ENCODE assay signal across 1 cellular context in genomic region chr4:149498246-149498645, GRCh38.
TF ChIP-seq lines count a peak whose summit lies in the region.

No MANE protein-coding gene starts in this region.

TF ChIP-seq in GM23338, 12 proteins besides CTCF, POLR2A, EP300 and RAD21 (continued from another document):
- TF ChIP-seq, protein P1, sequence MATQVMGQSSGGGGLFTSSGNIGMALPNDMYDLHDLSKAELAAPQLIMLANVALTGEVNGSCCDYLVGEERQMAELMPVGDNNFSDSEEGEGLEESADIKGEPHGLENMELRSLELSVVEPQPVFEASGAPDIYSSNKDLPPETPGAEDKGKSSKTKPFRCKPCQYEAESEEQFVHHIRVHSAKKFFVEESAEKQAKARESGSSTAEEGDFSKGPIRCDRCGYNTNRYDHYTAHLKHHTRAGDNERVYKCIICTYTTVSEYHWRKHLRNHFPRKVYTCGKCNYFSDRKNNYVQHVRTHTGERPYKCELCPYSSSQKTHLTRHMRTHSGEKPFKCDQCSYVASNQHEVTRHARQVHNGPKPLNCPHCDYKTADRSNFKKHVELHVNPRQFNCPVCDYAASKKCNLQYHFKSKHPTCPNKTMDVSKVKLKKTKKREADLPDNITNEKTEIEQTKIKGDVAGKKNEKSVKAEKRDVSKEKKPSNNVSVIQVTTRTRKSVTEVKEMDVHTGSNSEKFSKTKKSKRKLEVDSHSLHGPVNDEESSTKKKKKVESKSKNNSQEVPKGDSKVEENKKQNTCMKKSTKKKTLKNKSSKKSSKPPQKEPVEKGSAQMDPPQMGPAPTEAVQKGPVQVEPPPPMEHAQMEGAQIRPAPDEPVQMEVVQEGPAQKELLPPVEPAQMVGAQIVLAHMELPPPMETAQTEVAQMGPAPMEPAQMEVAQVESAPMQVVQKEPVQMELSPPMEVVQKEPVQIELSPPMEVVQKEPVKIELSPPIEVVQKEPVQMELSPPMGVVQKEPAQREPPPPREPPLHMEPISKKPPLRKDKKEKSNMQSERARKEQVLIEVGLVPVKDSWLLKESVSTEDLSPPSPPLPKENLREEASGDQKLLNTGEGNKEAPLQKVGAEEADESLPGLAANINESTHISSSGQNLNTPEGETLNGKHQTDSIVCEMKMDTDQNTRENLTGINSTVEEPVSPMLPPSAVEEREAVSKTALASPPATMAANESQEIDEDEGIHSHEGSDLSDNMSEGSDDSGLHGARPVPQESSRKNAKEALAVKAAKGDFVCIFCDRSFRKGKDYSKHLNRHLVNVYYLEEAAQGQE (IDR thresholded peaks at IDR 0.05; ENCODE audit: unreplicated experiment), result no peak
- no peak for TF ChIP-seq CREB1 (CRISPR knock-in tag; IDR thresholded peaks at IDR 0.05; ENCODE audit: low read depth)
TF ChIP-seq in GM23338: peak in this region for 0.
